1 cellular context compared by ENCODE assay signal in genomic region chr10:118980870-118981269, GRCh38.
A peak's percentile ranks its signal among the peaks of the same experiment; 100 is the strongest.
TF ChIP-seq lines count a peak whose summit lies in the region.

No MANE protein-coding gene starts in this region.

TF ChIP-seq in HEK293, 187 proteins besides CTCF, POLR2A, EP300 and RAD21 (continued from another document):
- TF ChIP-seq ZNF26 (tag by site-specific recombination; IDR thresholded peaks at IDR 0.05), result no peak
- TF ChIP-seq ZBTB48 (tag by site-specific recombination; IDR thresholded peaks at IDR 0.05), result no peak
- peak; percentile 48; the same call in 1 of the 2 replicates for TF ChIP-seq ZBTB44 (tag by site-specific recombination; IDR thresholded peaks at IDR 0.05)
- no peak for TF ChIP-seq ZFP41 (tag by site-specific recombination; IDR thresholded peaks at IDR 0.05; ENCODE audit: borderline replicate concordance)
- TF ChIP-seq ZNF701 (tag by site-specific recombination; IDR thresholded peaks at IDR 0.05), result no peak
- no peak for TF ChIP-seq ZBTB1 (tag by site-specific recombination; IDR thresholded peaks at IDR 0.05)
- TF ChIP-seq ZNF404 (tag by site-specific recombination; IDR thresholded peaks at IDR 0.05), result no peak
- TF ChIP-seq ZNF341 (tag by site-specific recombination; IDR thresholded peaks at IDR 0.05; ENCODE audit: low read depth), result peak; percentile 64
- TF ChIP-seq TCF7L2 (IDR thresholded peaks at IDR 0.05; ENCODE audit: borderline replicate concordance, low read depth, low read length), result no peak
- TF ChIP-seq ZNF610 (tag by site-specific recombination; IDR thresholded peaks at IDR 0.05; ENCODE audit: borderline replicate concordance), result no peak
- TF ChIP-seq ZNF24 (tag by site-specific recombination; IDR thresholded peaks at IDR 0.05), result no peak
- no peak for TF ChIP-seq GLI2 (tag by site-specific recombination; IDR thresholded peaks at IDR 0.05; ENCODE audit: borderline replicate concordance, low read depth)
- no peak for TF ChIP-seq KLF16 (tag by site-specific recombination; IDR thresholded peaks at IDR 0.05)
- peak; percentile 86 for TF ChIP-seq OSR2 (tag by site-specific recombination; IDR thresholded peaks at IDR 0.05)
- 0 out of 2 replicates have a peak, but pooled peaks have one; percentile 13 for TF ChIP-seq ZEB2 (tag by site-specific recombination; IDR thresholded peaks at IDR 0.05)
- no peak for TF ChIP-seq ZNF280C (tag by site-specific recombination; IDR thresholded peaks at IDR 0.05)
- TF ChIP-seq HOXA7 (CRISPR knock-in tag; IDR thresholded peaks at IDR 0.05; ENCODE audit: borderline replicate concordance), result no peak
- peak; percentile 58 for TF ChIP-seq GLIS1 (tag by site-specific recombination; IDR thresholded peaks at IDR 0.05)
